ENCODE assay signal across 15 cellular contexts in genomic region chr1:115364044-115364775, GRCh38. TPM values are rescaled to one million over a fixed set of nuclear protein-coding genes. Genes with fewer than 3 reads are reported as not detected.
DNase-seq lines count a peak whose midpoint lies in the region; ATAC-seq, FAIRE-seq and TF ChIP-seq lines count a peak whose summit lies in the region.
"Had no signal": no experiment of that assay in that cellular context is flagged by ENCODE, and none has a peak within 500 bp of the region (broad histone marks: within the 10 kb centered on the region; RNA-seq: fewer than 3 reads in every experiment).

No MANE protein-coding gene starts in this region.

- no peak overlapping the region for H3K4me3 Mint-ChIP-seq in astrocyte (ENCODE audit: unreplicated experiment)
- no peak overlapping the region for H3K4me3 Mint-ChIP-seq in activated CD4-positive, alpha-beta T cell treated with anti-CD3 and anti-CD28 coated beads, Interleukin-2, amount 10 ng/mL, durations not matched to agents 24 days and 14 days
- H3K4me3 Mint-ChIP-seq in natural killer cell = no peak overlapping the region
- H3K4me3 Mint-ChIP-seq: stimulated activated memory B cell treated with anti-CD40 and anti-IgM and Interleukin-4, amounts not matched to agents 10 μg/mL and 1 μg/mL and 100 μg/mL, for 72 hours had no signal

- peaks cover 4% of the 10 kb centered on the region for H3K4me1 ChIP-seq in astrocyte (ENCODE audit: insufficient read depth, low read length)
- H3K4me1 ChIP-seq in smooth muscle cell (ENCODE audit: low read depth) = no peaks in the 10 kb centered on the region

- no peaks in the 10 kb centered on the region for H4K20me1 ChIP-seq in astrocyte (ENCODE audit: insufficient read depth, low read length)
- no peaks in the 10 kb centered on the region for H4K20me1 ChIP-seq in smooth muscle cell (ENCODE audit: low read depth)

- H3K9me3 ChIP-seq in astrocyte (ENCODE audit: insufficient read depth, low read depth, low read length) (no peaks in the 10 kb centered on the region), smooth muscle cell (replicated peaks; ENCODE audit: low read depth) (no peaks in the 10 kb centered on the region)
- H3K9me3 ChIP-seq: neutrophil had no signal

- H3K36me3 ChIP-seq in astrocyte (ENCODE audit: insufficient read depth, low read length) (no peaks in the 10 kb centered on the region), smooth muscle cell (ENCODE audit: low read depth) (no peaks in the 10 kb centered on the region)
- H3K36me3 ChIP-seq: neutrophil had no signal

- H3K9me3 Mint-ChIP-seq in astrocyte (ENCODE audit: unreplicated experiment) = peaks cover 24% of the 10 kb centered on the region
- peaks cover 4% of the 10 kb centered on the region for H3K9me3 Mint-ChIP-seq in activated CD4-positive, alpha-beta T cell treated with anti-CD3 and anti-CD28 coated beads, Interleukin-2, amount 10 ng/mL, durations not matched to agents 24 days and 14 days
- peaks cover 0 to 2% of the 10 kb centered on the region in 2 donors for H3K9me3 Mint-ChIP-seq in natural killer cell

- H3K27ac Mint-ChIP-seq in astrocyte (ENCODE audit: unreplicated experiment) (peak overlapping the region; percentile 72), natural killer cell (no peak overlapping the region)
- H3K27ac Mint-ChIP-seq in activated CD4-positive, alpha-beta T cell treated with anti-CD3 and anti-CD28 coated beads, Interleukin-2, amount 10 ng/mL, durations not matched to agents 24 days and 14 days = no peak overlapping the region
- H3K27ac Mint-ChIP-seq: stimulated activated memory B cell treated with anti-CD40 and anti-IgM and Interleukin-4, amounts not matched to agents 10 μg/mL and 1 μg/mL and 100 μg/mL, for 72 hours had no signal

- H3K36me3 Mint-ChIP-seq in astrocyte (ENCODE audit: low read depth, unreplicated experiment) (no peaks in the 10 kb centered on the region), natural killer cell (no peaks in the 10 kb centered on the region)
- H3K36me3 Mint-ChIP-seq in activated CD4-positive, alpha-beta T cell treated with anti-CD3 and anti-CD28 coated beads, Interleukin-2, amount 10 ng/mL, durations not matched to agents 24 days and 14 days (ENCODE audit: low read depth) = no peaks in the 10 kb centered on the region
- H3K36me3 Mint-ChIP-seq: stimulated activated memory B cell treated with anti-CD40 and anti-IgM and Interleukin-4, amounts not matched to agents 10 μg/mL and 1 μg/mL and 100 μg/mL, for 72 hours had no signal

- H3K4me2 ChIP-seq in astrocyte (ENCODE audit: low read length) (peak overlapping the region; percentile 24), smooth muscle cell (peak overlapping the region; percentile 25)

- DNase-seq in GM03348 (ENCODE audit: low spot score) = peak; percentile 73
- peak; percentile 87 for DNase-seq in astrocyte (ENCODE audit: low read depth)
- peak; percentile 53 for DNase-seq in left ventricle myocardium superior
- no peak for DNase-seq in smooth muscle cell (lab: John Stamatoyannopoulos, UW; ENCODE audit: unreplicated experiment)
- DNase-seq in activated CD4-positive, alpha-beta T cell treated with anti-CD3 and anti-CD28 coated beads, Interleukin-2, amount 10 ng/mL, durations not matched to agents 24 days and 14 days = no peak
- no peak for DNase-seq in head of caudate nucleus
- DNase-seq in HuH-7.5 (ENCODE audit: low spot score) = no peak
- no peak for DNase-seq in natural killer cell
- DNase-seq: activated T-cell treated with anti-CD3 and anti-CD28 coated beads, Interleukin-2, amount 50 U/mL, for 1 hour; NCI-H1694; NCI-H82 had no signal

- intact Hi-C loops in left ventricle myocardium superior (cut with micrococcal nuclease) (no loop called here), head of caudate nucleus (cut with DNase I) (no loop called here), natural killer cell (cut with micrococcal nuclease) (loop anchor here (10.0 kb wide), 1 partner anchor 59 kb away; no protein-coding TSS in a partner anchor)
- intact Hi-C loops in activated CD4-positive, alpha-beta T cell treated with anti-CD3 and anti-CD28 coated beads, Interleukin-2, amount 10 ng/mL, durations not matched to agents 24 days and 14 days (cut with micrococcal nuclease) = no loop called here

- H3K27me3 Mint-ChIP-seq in astrocyte (ENCODE audit: low read depth, unreplicated experiment) (peaks cover 5% of the 10 kb centered on the region), natural killer cell (ENCODE audit: low read depth in 2 of 2) (peaks cover 0 to 3% of the 10 kb centered on the region in 2 donors)
- no peaks in the 10 kb centered on the region for H3K27me3 Mint-ChIP-seq in activated CD4-positive, alpha-beta T cell treated with anti-CD3 and anti-CD28 coated beads, Interleukin-2, amount 10 ng/mL, durations not matched to agents 24 days and 14 days
- H3K27me3 Mint-ChIP-seq: stimulated activated memory B cell treated with anti-CD40 and anti-IgM and Interleukin-4, amounts not matched to agents 10 μg/mL and 1 μg/mL and 100 μg/mL, for 72 hours had no signal

- ATAC-seq in left ventricle myocardium superior (peak; percentile 76), natural killer cell (no peak)
- ATAC-seq: activated CD4-positive, CD25-positive, alpha-beta regulatory T cell treated with anti-CD3 and anti-CD28 coated beads, Interleukin-2, amount 50 U/mL, for 24 hours; stimulated activated memory B cell treated with anti-CD40 and anti-IgM and Interleukin-4, amounts not matched to agents 10 μg/mL and 1 μg/mL and 100 μg/mL, for 72 hours had no signal

- WGBS in smooth muscle cell (ENCODE audit: low lambda C conversion rate) = 84% methylated on average over 7 of the region's 7 CpGs

- TF ChIP-seq CTCF in astrocyte (IDR thresholded peaks at IDR 0.05; ENCODE audit: insufficient read depth, low read depth, low read length) = no peak
- no peak for TF ChIP-seq CTCF in smooth muscle cell (IDR thresholded peaks at IDR 0.05; ENCODE audit: borderline replicate concordance, insufficient read depth, poor library complexity, severe bottlenecking)
- no peak for TF ChIP-seq CTCF in natural killer cell (IDR thresholded peaks at IDR 0.05)

- no peak overlapping the region for H3K27ac ChIP-seq in astrocyte (ENCODE audit: low read depth, low read length)
- no peak overlapping the region for H3K27ac ChIP-seq in smooth muscle cell (ENCODE audit: low read depth)
- H3K27ac ChIP-seq: neutrophil had no signal

- no peaks in the 10 kb centered on the region for H3F3A ChIP-seq in smooth muscle cell (ENCODE audit: low read depth)

- H3K79me2 ChIP-seq in astrocyte (ENCODE audit: insufficient read depth, low read length) (no peaks in the 10 kb centered on the region), smooth muscle cell (ENCODE audit: low read depth) (no peaks in the 10 kb centered on the region)

- H3K4me1 Mint-ChIP-seq in astrocyte (ENCODE audit: low read depth, unreplicated experiment) (peaks cover 19% of the 10 kb centered on the region), natural killer cell (no peaks in the 10 kb centered on the region)
- no peaks in the 10 kb centered on the region for H3K4me1 Mint-ChIP-seq in activated CD4-positive, alpha-beta T cell treated with anti-CD3 and anti-CD28 coated beads, Interleukin-2, amount 10 ng/mL, durations not matched to agents 24 days and 14 days
- H3K4me1 Mint-ChIP-seq: stimulated activated memory B cell treated with anti-CD40 and anti-IgM and Interleukin-4, amounts not matched to agents 10 μg/mL and 1 μg/mL and 100 μg/mL, for 72 hours had no signal

- H3K27me3 ChIP-seq in astrocyte (ENCODE audit: insufficient read depth, low read length) (no peaks in the 10 kb centered on the region), smooth muscle cell (ENCODE audit: low read depth) (no peaks in the 10 kb centered on the region)
- H3K27me3 ChIP-seq: neutrophil had no signal

- no peak overlapping the region for H3K4me3 ChIP-seq in astrocyte (ENCODE audit: insufficient read depth, low read depth, low read length)
- H3K4me3 ChIP-seq in smooth muscle cell = no peak overlapping the region

- FAIRE-seq in astrocyte (lab: Jason Lieb, UNC) = no peak
- FAIRE-seq: bronchial epithelial cell had no signal

- H3K9ac ChIP-seq in astrocyte (ENCODE audit: low read length) = no peak overlapping the region
- no peak overlapping the region for H3K9ac ChIP-seq in smooth muscle cell (ENCODE audit: low read depth)

- H2AFZ ChIP-seq in astrocyte (ENCODE audit: low read depth, low read length) (no peak overlapping the region), smooth muscle cell (ENCODE audit: low read depth) (no peak overlapping the region)

RNA-seq across cellular contexts. Expression of gene NGF, which starts 26.2 kb away (rescaled TPM):
- total RNA-seq in astrocyte = 12.5 and 12.9 TPM in 2 replicates
- total RNA-seq in left ventricle myocardium superior = 3.2 TPM
- total RNA-seq in smooth muscle cell = 0.18 and 0.22 TPM in 2 replicates
- 1.8 and 1.9 TPM in 2 replicates for polyA plus RNA-seq in smooth muscle cell
- not detected in 2 replicates for total RNA-seq in activated CD4-positive, alpha-beta T cell treated with anti-CD3 and anti-CD28 coated beads, Interleukin-2, amount 10 ng/mL, durations not matched to agents 24 days and 14 days
- not detected for total RNA-seq in natural killer cell

Comparison
In these comparisons a context has a peak if more than half of its experiments do, and no peak if none do; other contexts are left out.
1. DNase-seq: peak in GM03348 (single experiment), astrocyte (single experiment) and left ventricle myocardium superior (single experiment); none in smooth muscle cell (single experiment), activated CD4-positive, alpha-beta T cell treated with anti-CD3 and anti-CD28 coated beads, Interleukin-2, amount 10 ng/mL, durations not matched to agents 24 days and 14 days (single experiment), head of caudate nucleus (0 of 42), HuH-7.5 (single experiment) and natural killer cell (single experiment).